8 cellular contexts compared by ENCODE assay signal in genomic region chr14:81220488-81220766, GRCh38. TPM values are rescaled to one million over a fixed set of nuclear protein-coding genes. Genes with fewer than 3 reads are reported as not detected.
A peak's percentile ranks its signal among the peaks of the same experiment; 100 is the strongest.
DNase-seq lines count a peak whose midpoint lies in the region; ATAC-seq and TF ChIP-seq lines count a peak whose summit lies in the region.

No MANE protein-coding gene starts in this region.

- peak overlapping the region; percentile 100 for H3K27ac Mint-ChIP-seq in T-helper 17 cell

- peaks cover 6% of the 10 kb centered on the region for H3K27me3 Mint-ChIP-seq in T-helper 17 cell

- H3K36me3 Mint-ChIP-seq in T-helper 17 cell (ENCODE audit: low read depth), result peaks cover 5% of the 10 kb centered on the region

- no peaks in the 10 kb centered on the region for H3K27me3 ChIP-seq in HAP-1 (ENCODE audit: low read depth)

- no peak for TF ChIP-seq CTCF in fibroblast of the aortic adventitia (IDR thresholded peaks at IDR 0.05; ENCODE audit: insufficient read depth, low read length)

- H3K4me3 ChIP-seq in HAP-1 (peak overlapping the region; percentile 58), fibroblast of the aortic adventitia (ENCODE audit: low read depth, low read length) (peak overlapping the region; percentile 78), skeletal muscle cell (ENCODE audit: low read depth, low read length) (peak overlapping the region; percentile 82)

- peaks cover 17% of the 10 kb centered on the region for H3K4me1 ChIP-seq in HAP-1

- DNase-seq in HAP-1 (ENCODE audit: low spot score in 2 of 2) (peak in 1 of 2 experiments; percentile 27), T-helper 17 cell (no peak), fibroblast of the aortic adventitia (ENCODE audit: low read depth) (no peak), skeletal muscle cell (ENCODE audit: low read depth) (no peak), NCI-H2029 (lab: John Stamatoyannopoulos, UW) (no peak), AG20443 (ENCODE audit: low spot score) (no peak), NCI-H1048 (lab: John Stamatoyannopoulos, UW) (no peak)
- DNase-seq in central memory CD4-positive, alpha-beta T cell, result no peak

- peak overlapping the region; percentile 89 for H3K4me3 Mint-ChIP-seq in T-helper 17 cell

- in situ Hi-C loops in HAP-1 (cut with MboI; ENCODE audit: low sequenced_read_pairs), result no loop called here

- H3K36me3 ChIP-seq in HAP-1 (replicated peaks), result peaks cover 10% of the 10 kb centered on the region

- no peak for ATAC-seq in T-helper 17 cell

- H3K9me3 ChIP-seq in HAP-1, result no peaks in the 10 kb centered on the region
- H3K9me3 ChIP-seq in T-helper 17 cell (ENCODE audit: control insufficient read depth, low read length, poor library complexity, severe bottlenecking), result no peaks in the 10 kb centered on the region

- H3K4me1 Mint-ChIP-seq in T-helper 17 cell, result peaks cover 22% of the 10 kb centered on the region

RNA-seq across cellular contexts. Expression of gene GTF2A1, which starts 0.3 kb away (rescaled TPM):
- total RNA-seq in T-helper 17 cell (10 to 100 TPM; 21.4 to 22.4 TPM), fibroblast of the aortic adventitia (ENCODE audit: low replicate concordance) (10.1 and 39.9 TPM in 2 replicates)
